In genomic region chr16:30217082-30217481, GRCh38 we compare ENCODE assay signal across 1 cellular context. TPM values are rescaled to one million over a fixed set of nuclear protein-coding genes. Genes with fewer than 3 reads are reported as not detected.
"Had no signal": no experiment of that assay in that cellular context is flagged by ENCODE, and none has a peak within 500 bp of the region (broad histone marks: within the 10 kb centered on the region; RNA-seq: fewer than 3 reads in every experiment).

No MANE protein-coding gene starts in this region.

RNA-seq across cellular contexts. Expression of gene NPIPB13, which starts 31.2 kb away (rescaled TPM):
- total RNA-seq: fibroblast of villous mesenchyme had no signal
